11 cellular contexts compared by ENCODE assay signal in the genomic region with DNA sequence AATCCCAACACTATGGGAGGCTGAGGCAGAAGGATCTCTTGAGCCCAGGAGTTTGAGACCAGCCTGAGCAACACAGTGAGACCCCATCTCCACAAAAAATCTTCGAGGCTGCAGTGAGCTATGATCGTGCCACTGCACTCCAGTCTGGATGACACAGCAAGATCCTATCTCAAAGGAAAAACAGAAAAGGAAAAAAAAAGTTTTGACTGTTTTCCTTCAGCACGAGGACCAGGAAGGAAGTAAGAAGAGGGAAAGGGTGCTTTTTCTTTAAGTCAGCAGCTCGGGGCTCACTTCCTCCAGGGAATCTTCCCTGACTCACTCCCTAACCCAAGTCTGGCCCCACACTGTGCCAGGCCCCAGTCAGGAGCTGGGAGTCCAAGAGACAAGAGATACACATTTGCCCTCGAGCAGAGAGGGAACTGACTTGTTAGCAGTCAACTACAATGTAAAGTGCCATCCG. TPM values are rescaled to one million over a fixed set of nuclear protein-coding genes. Genes with fewer than 3 reads are reported as not detected.
DNase-seq lines count a peak whose midpoint lies in the region; ATAC-seq and TF ChIP-seq lines count a peak whose summit lies in the region.
"Had no signal": no experiment of that assay in that cellular context is flagged by ENCODE, and none has a peak within 500 bp of the region (broad histone marks: within the 10 kb centered on the region; RNA-seq: fewer than 3 reads in every experiment).

No MANE protein-coding gene starts in this region.

- peaks cover 20% of the 10 kb centered on the region for H3K36me3 Mint-ChIP-seq in Caco-2 (ENCODE audit: insufficient read depth, unreplicated experiment)

- H3K27me3 ChIP-seq in Caco-2 (replicated peaks; ENCODE audit: control insufficient read depth, insufficient read depth, low read length) (no peaks in the 10 kb centered on the region), fibroblast of lung (ENCODE audit: control insufficient read depth, insufficient read depth, low read length) (no peaks in the 10 kb centered on the region)

- no TSS peak for BruUV-seq in Caco-2 (replicated peaks; lab: Mats Ljungman, UMichigan)

- TF ChIP-seq CTCF in Caco-2 (IDR thresholded peaks at IDR 0.05; ENCODE audit: insufficient read depth in 1 of 2, low read depth in 1 of 2, low read length in 1 of 2, severe bottlenecking in 1 of 2, unreplicated experiment in 1 of 2) (no peak), fibroblast of lung (conservative IDR thresholded peaks at IDR 0.05 in 1 of 2, IDR thresholded peaks at IDR 0.05 in 1 of 2; ENCODE audit: low read depth in 1 of 2, low read length in 2 of 2) (no peak), omental fat pad (IDR thresholded peaks at IDR 0.05) (no peak)

- H3K4me3 ChIP-seq in Caco-2 (ENCODE audit: low read depth, low read length): no peak overlapping the region
- H3K4me3 ChIP-seq in fibroblast of lung (replicated peaks in 1 of 4; ENCODE audit: control extremely low read depth in 1 of 4, insufficient read depth in 1 of 4, low read depth in 3 of 4, low read length in 4 of 4): no peak overlapping the region

- no peak overlapping the region for H3K4me2 ChIP-seq in fibroblast of lung (ENCODE audit: extremely low read depth, insufficient read depth, low read length)

- no peaks in the 10 kb centered on the region for H3K27me3 Mint-ChIP-seq in Caco-2 (ENCODE audit: insufficient read depth, unreplicated experiment)

- CTCF ChIA-PET in Caco-2 (lab: Charles Lee): no interaction called here

- intact Hi-C loops in Caco-2 (cut with micrococcal nuclease; ENCODE audit: unreplicated experiment): no loop called here

- ATAC-seq in omental fat pad (ENCODE audit: low FRiP score): peak; percentile 32
- no peak for ATAC-seq in GM21447 (IDR thresholded peaks at IDR 0.05; ENCODE audit: unreplicated experiment)
- no peak for ATAC-seq in HG03469 (IDR thresholded peaks at IDR 0.05; ENCODE audit: unreplicated experiment)
- ATAC-seq in HG03460 (IDR thresholded peaks at IDR 0.05; ENCODE audit: unreplicated experiment): no peak

- POLR2A ChIA-PET in Caco-2 (lab: Charles Lee): no interaction called here

- peaks cover 2% of the 10 kb centered on the region for H3K9me3 Mint-ChIP-seq in Caco-2 (ENCODE audit: unreplicated experiment)

- H3K36me3 ChIP-seq in Caco-2 (ENCODE audit: control insufficient read depth, insufficient read depth, low read length): peaks cover 2% of the 10 kb centered on the region; the same call in 1 of the 2 replicates
- no peaks in the 10 kb centered on the region for H3K36me3 ChIP-seq in fibroblast of lung (ENCODE audit: control insufficient read depth, insufficient read depth, low read length)

- H3K9me3 ChIP-seq in Caco-2: peaks cover 1% of the 10 kb centered on the region; the same call in 1 of the 2 replicates
- H3K9me3 ChIP-seq in fibroblast of lung (ENCODE audit: control insufficient read depth, insufficient read depth, low read depth, low read length): no peaks in the 10 kb centered on the region

- peak overlapping the region; percentile 12 for H3K27ac Mint-ChIP-seq in Caco-2 (ENCODE audit: unreplicated experiment)

- H3K79me2 ChIP-seq in fibroblast of lung (ENCODE audit: control insufficient read depth, insufficient read depth, low read length): no peaks in the 10 kb centered on the region

- DNase-seq in Caco-2 (no peak), RPMI7951 (ENCODE audit: low read depth) (peak; percentile 92), fibroblast of lung (ENCODE audit: low read depth in 2 of 2) (peak in 1 of 2 donors; percentile 42), omental fat pad (ENCODE audit: low spot score) (no peak), SHP77 treated with DMSO at 0.1 percent for 48 hours (lab: John Stamatoyannopoulos, UW) (no peak)
- DNase-seq: activated CD4-positive, alpha-beta T cell treated with anti-CD3 and anti-CD28 coated beads, Interleukin-2, amount 50 U/mL, for 4 hours; NCI-H1930; stimulated activated CD4-positive, alpha-beta T cell treated with anti-CD3 and anti-CD28 coated beads, Interleukin-12 subunit alpha, Interleukin-12 subunit beta, amount 100 ng/mL, for 4 hours had no signal

- peaks cover 47% of the 10 kb centered on the region for H3K4me1 ChIP-seq in Caco-2
- H3K4me1 ChIP-seq in fibroblast of lung (ENCODE audit: control insufficient read depth, extremely low read depth, insufficient read depth, low read length): peaks cover 42% of the 10 kb centered on the region

- H3K4me3 Mint-ChIP-seq in Caco-2 (ENCODE audit: unreplicated experiment): no peak overlapping the region

- H4K20me1 ChIP-seq in fibroblast of lung (ENCODE audit: control insufficient read depth, extremely low read depth, insufficient read depth, low read length): no peaks in the 10 kb centered on the region

- H3K27ac ChIP-seq in fibroblast of lung (ENCODE audit: insufficient read depth, low read length): peak overlapping the region; percentile 43

- no peak overlapping the region for H2AFZ ChIP-seq in fibroblast of lung (ENCODE audit: low read length)

- H3K9ac ChIP-seq in fibroblast of lung (ENCODE audit: insufficient read depth, low read length): no peak overlapping the region

- H3K4me1 Mint-ChIP-seq in Caco-2 (ENCODE audit: low read depth, unreplicated experiment): peaks cover 62% of the 10 kb centered on the region

RNA-seq across cellular contexts. Expression of gene ARRB1, which starts 14.2 kb away (rescaled TPM):
- total RNA-seq in Caco-2 (2022): 115 and 116 TPM in 2 replicates
- 15.3 and 17.7 TPM in 2 replicates for total RNA-seq in RPMI7951 (2014; rRNA removed; shearing (Covaris generic))
- total RNA-seq in fibroblast of lung: 4.3 and 6.2 TPM in 2 replicates
- polyA plus RNA-seq in fibroblast of lung: 9.8 and 18.9 TPM in 2 replicates
- polyA plus RNA-seq in fibroblast of lung (2012): 7.1 and 16.6 TPM in 2 replicates
- 29.2 and 42.7 TPM in 2 replicates for polyA minus RNA-seq in fibroblast of lung (ENCODE audit: low replicate concordance)
- total RNA-seq in omental fat pad: 10 to 100 TPM; 34.7 to 75.0 (median 58.1) TPM
